1 cellular context compared by ENCODE assay signal in the genomic region with DNA sequence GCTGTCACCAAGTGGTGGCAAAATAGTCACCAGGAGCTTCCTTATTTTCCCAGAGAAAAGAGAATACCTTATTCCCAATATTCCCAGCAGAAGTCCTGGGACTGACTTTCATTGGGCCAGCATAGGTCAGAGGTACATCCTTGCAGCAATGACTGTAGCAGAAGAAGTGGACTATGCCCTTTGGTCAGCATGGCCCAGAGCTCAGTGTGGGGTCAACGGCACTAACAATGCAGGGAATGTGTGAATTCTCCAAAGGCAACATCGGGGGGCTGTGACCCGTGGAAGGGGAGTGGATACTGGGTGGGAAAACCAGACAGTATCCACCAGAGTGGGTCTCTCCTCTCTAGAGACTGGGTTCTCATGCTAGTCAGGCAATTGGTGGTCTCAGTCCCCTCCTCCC.
TF ChIP-seq lines count a peak whose summit lies in the region.

No MANE protein-coding gene starts in this region.

TF ChIP-seq in HepG2, 621 proteins besides CTCF, POLR2A, EP300 and RAD21 (continued from another document and continues in another):
- TF ChIP-seq MXD4 (CRISPR knock-in tag; IDR thresholded peaks at IDR 0.05) (no peak), ZNF883 (CRISPR knock-in tag; IDR thresholded peaks at IDR 0.05; ENCODE audit: not compliant biosample characterization) (no peak), TBX2 (CRISPR knock-in tag; IDR thresholded peaks at IDR 0.05; ENCODE audit: borderline replicate concordance) (0 out of 2 replicates have a peak, but pooled peaks have one; percentile 24), TBP (CRISPR knock-in tag; IDR thresholded peaks at IDR 0.05) (no peak), ZBTB7A (CRISPR knock-in tag; IDR thresholded peaks at IDR 0.05) (peak; percentile 58; the same call in 1 of the 2 replicates), FIP1L1 (IDR thresholded peaks at IDR 0.05; ENCODE audit: borderline replicate concordance, insufficient read depth, low read depth, low read length) (no peak), POGZ (CRISPR knock-in tag; IDR thresholded peaks at IDR 0.05) (peak; percentile 18; the same call in 1 of the 2 replicates), PHF21A (CRISPR knock-in tag; IDR thresholded peaks at IDR 0.05) (0 out of 2 replicates have a peak, but pooled peaks have one; percentile 27), U2AF1 (optimal IDR thresholded peaks at IDR 0.05; ENCODE audit: low read depth, low read length) (no peak), GATAD2A (CRISPR knock-in tag; IDR thresholded peaks at IDR 0.05) (peak; percentile 61; the same call in 1 of the 2 replicates), SOX6 (IDR thresholded peaks at IDR 0.05) (no peak), SOX6 (CRISPR knock-in tag; IDR thresholded peaks at IDR 0.05) (peak; percentile 37; the same call in 1 of the 2 replicates), SNAI1 (CRISPR knock-in tag; IDR thresholded peaks at IDR 0.05; ENCODE audit: borderline replicate concordance) (no peak), SMAD3 (CRISPR knock-in tag; IDR thresholded peaks at IDR 0.05) (no peak), ZNF430 (CRISPR knock-in tag; IDR thresholded peaks at IDR 0.05) (no peak), TRIM24 (CRISPR knock-in tag; IDR thresholded peaks at IDR 0.05) (0 out of 2 replicates have a peak, but pooled peaks have one; percentile 73), TBL1XR1 (IDR thresholded peaks at IDR 0.05; ENCODE audit: borderline replicate concordance, low read length, partially characterized antibody) (no peak), ZNF652 (CRISPR knock-in tag; IDR thresholded peaks at IDR 0.05; ENCODE audit: borderline replicate concordance, low read depth) (no peak), SKI (IDR thresholded peaks at IDR 0.05; ENCODE audit: partially characterized antibody) (peak; percentile 13), ZSCAN29 (CRISPR knock-in tag; conservative IDR thresholded peaks at IDR 0.05) (no peak), MTF2 (CRISPR knock-in tag; IDR thresholded peaks at IDR 0.05; ENCODE audit: borderline replicate concordance) (no peak), MBNL3 (CRISPR knock-in tag; conservative IDR thresholded peaks at IDR 0.05) (no peak), ZMYM2 (CRISPR knock-in tag; IDR thresholded peaks at IDR 0.05) (peak; percentile 62; the same call in 1 of the 2 replicates), RXRA (CRISPR knock-in tag; IDR thresholded peaks at IDR 0.05) (peak; percentile 93), ZFP36 (IDR thresholded peaks at IDR 0.05; ENCODE audit: borderline replicate concordance, low read depth, low read length, partially characterized antibody) (no peak), NFYC (CRISPR knock-in tag; IDR thresholded peaks at IDR 0.05) (no peak), HOXA3 (CRISPR knock-in tag; IDR thresholded peaks at IDR 0.05) (no peak), KDM1A (CRISPR knock-in tag; IDR thresholded peaks at IDR 0.05) (0 out of 2 replicates have a peak, but pooled peaks have one; percentile 42), SRF (IDR thresholded peaks at IDR 0.05; ENCODE audit: low read depth, low read length) (no peak), CEBPB (IDR thresholded peaks at IDR 0.05; ENCODE audit: borderline replicate concordance, low read depth, low read length) (peak; percentile 35; the same call in 1 of the 2 replicates), HMG20B (CRISPR knock-in tag; conservative IDR thresholded peaks at IDR 0.05) (no peak), JARID2 (CRISPR knock-in tag; IDR thresholded peaks at IDR 0.05; ENCODE audit: insufficient replicate concordance) (no peak), SP1 (IDR thresholded peaks at IDR 0.05) (no peak), SP1 (CRISPR knock-in tag; IDR thresholded peaks at IDR 0.05) (no peak)
- TF ChIP-seq, protein P1, sequence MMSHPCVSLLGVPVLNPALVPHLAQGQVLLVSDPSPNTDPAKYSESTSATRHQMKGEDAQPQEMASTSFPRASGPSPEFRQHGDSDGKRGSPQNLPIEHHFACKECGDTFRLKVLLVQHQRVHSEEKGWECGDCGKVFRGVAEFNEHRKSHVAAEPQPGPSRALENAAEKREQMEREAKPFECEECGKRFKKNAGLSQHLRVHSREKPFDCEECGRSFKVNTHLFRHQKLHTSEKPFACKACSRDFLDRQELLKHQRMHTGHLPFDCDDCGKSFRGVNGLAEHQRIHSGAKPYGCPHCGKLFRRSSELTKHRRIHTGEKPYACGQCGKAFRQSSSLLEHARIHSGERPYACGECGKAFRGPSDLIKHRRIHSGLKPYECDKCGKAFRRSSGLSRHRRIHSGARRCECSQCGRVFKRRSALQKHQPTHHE (CRISPR knock-in tag; IDR thresholded peaks at IDR 0.05; ENCODE audit: borderline replicate concordance) = no peak
- TF ChIP-seq, protein P2, sequence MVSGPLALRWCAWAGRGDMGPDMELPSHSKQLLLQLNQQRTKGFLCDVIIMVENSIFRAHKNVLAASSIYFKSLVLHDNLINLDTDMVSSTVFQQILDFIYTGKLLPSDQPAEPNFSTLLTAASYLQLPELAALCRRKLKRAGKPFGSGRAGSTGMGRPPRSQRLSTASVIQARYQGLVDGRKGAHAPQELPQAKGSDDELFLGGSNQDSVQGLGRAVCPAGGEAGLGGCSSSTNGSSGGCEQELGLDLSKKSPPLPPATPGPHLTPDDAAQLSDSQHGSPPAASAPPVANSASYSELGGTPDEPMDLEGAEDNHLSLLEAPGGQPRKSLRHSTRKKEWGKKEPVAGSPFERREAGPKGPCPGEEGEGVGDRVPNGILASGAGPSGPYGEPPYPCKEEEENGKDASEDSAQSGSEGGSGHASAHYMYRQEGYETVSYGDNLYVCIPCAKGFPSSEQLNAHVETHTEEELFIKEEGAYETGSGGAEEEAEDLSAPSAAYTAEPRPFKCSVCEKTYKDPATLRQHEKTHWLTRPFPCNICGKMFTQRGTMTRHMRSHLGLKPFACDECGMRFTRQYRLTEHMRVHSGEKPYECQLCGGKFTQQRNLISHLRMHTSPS (CRISPR knock-in tag; IDR thresholded peaks at IDR 0.05; ENCODE audit: low read depth) = no peak
- TF ChIP-seq, protein P3, sequence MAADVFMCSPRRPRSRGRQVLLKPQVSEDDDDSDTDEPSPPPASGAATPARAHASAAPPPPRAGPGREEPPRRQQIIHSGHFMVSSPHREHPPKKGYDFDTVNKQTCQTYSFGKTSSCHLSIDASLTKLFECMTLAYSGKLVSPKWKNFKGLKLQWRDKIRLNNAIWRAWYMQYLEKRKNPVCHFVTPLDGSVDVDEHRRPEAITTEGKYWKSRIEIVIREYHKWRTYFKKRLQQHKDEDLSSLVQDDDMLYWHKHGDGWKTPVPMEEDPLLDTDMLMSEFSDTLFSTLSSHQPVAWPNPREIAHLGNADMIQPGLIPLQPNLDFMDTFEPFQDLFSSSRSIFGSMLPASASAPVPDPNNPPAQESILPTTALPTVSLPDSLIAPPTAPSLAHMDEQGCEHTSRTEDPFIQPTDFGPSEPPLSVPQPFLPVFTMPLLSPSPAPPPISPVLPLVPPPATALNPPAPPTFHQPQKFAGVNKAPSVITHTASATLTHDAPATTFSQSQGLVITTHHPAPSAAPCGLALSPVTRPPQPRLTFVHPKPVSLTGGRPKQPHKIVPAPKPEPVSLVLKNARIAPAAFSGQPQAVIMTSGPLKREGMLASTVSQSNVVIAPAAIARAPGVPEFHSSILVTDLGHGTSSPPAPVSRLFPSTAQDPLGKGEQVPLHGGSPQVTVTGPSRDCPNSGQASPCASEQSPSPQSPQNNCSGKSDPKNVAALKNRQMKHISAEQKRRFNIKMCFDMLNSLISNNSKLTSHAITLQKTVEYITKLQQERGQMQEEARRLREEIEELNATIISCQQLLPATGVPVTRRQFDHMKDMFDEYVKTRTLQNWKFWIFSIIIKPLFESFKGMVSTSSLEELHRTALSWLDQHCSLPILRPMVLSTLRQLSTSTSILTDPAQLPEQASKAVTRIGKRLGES (CRISPR knock-in tag; IDR thresholded peaks at IDR 0.05; ENCODE audit: borderline replicate concordance) = no peak
- TF ChIP-seq, protein P4, sequence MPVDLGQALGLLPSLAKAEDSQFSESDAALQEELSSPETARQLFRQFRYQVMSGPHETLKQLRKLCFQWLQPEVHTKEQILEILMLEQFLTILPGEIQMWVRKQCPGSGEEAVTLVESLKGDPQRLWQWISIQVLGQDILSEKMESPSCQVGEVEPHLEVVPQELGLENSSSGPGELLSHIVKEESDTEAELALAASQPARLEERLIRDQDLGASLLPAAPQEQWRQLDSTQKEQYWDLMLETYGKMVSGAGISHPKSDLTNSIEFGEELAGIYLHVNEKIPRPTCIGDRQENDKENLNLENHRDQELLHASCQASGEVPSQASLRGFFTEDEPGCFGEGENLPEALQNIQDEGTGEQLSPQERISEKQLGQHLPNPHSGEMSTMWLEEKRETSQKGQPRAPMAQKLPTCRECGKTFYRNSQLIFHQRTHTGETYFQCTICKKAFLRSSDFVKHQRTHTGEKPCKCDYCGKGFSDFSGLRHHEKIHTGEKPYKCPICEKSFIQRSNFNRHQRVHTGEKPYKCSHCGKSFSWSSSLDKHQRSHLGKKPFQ (CRISPR knock-in tag; IDR thresholded peaks at IDR 0.05; ENCODE audit: insufficient replicate concordance) = peak; percentile 37
- TF ChIP-seq, protein P5, sequence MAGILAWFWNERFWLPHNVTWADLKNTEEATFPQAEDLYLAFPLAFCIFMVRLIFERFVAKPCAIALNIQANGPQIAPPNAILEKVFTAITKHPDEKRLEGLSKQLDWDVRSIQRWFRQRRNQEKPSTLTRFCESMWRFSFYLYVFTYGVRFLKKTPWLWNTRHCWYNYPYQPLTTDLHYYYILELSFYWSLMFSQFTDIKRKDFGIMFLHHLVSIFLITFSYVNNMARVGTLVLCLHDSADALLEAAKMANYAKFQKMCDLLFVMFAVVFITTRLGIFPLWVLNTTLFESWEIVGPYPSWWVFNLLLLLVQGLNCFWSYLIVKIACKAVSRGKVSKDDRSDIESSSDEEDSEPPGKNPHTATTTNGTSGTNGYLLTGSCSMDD (CRISPR knock-in tag; IDR thresholded peaks at IDR 0.05) = no peak
- TF ChIP-seq, protein P6, sequence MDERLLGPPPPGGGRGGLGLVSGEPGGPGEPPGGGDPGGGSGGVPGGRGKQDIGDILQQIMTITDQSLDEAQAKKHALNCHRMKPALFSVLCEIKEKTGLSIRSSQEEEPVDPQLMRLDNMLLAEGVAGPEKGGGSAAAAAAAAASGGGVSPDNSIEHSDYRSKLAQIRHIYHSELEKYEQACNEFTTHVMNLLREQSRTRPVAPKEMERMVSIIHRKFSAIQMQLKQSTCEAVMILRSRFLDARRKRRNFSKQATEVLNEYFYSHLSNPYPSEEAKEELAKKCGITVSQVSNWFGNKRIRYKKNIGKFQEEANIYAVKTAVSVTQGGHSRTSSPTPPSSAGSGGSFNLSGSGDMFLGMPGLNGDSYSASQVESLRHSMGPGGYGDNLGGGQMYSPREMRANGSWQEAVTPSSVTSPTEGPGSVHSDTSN (CRISPR knock-in tag; IDR thresholded peaks at IDR 0.05) = no peak
- TF ChIP-seq, protein P7, sequence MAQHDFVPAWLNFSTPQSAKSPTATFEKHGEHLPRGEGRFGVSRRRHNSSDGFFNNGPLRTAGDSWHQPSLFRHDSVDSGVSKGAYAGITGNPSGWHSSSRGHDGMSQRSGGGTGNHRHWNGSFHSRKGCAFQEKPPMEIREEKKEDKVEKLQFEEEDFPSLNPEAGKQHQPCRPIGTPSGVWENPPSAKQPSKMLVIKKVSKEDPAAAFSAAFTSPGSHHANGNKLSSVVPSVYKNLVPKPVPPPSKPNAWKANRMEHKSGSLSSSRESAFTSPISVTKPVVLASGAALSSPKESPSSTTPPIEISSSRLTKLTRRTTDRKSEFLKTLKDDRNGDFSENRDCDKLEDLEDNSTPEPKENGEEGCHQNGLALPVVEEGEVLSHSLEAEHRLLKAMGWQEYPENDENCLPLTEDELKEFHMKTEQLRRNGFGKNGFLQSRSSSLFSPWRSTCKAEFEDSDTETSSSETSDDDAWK (CRISPR knock-in tag; IDR thresholded peaks at IDR 0.05) = no peak
- TF ChIP-seq, protein P8, sequence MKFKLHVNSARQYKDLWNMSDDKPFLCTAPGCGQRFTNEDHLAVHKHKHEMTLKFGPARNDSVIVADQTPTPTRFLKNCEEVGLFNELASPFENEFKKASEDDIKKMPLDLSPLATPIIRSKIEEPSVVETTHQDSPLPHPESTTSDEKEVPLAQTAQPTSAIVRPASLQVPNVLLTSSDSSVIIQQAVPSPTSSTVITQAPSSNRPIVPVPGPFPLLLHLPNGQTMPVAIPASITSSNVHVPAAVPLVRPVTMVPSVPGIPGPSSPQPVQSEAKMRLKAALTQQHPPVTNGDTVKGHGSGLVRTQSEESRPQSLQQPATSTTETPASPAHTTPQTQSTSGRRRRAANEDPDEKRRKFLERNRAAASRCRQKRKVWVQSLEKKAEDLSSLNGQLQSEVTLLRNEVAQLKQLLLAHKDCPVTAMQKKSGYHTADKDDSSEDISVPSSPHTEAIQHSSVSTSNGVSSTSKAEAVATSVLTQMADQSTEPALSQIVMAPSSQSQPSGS (CRISPR knock-in tag; IDR thresholded peaks at IDR 0.05) = no peak
- TF ChIP-seq, protein P9, sequence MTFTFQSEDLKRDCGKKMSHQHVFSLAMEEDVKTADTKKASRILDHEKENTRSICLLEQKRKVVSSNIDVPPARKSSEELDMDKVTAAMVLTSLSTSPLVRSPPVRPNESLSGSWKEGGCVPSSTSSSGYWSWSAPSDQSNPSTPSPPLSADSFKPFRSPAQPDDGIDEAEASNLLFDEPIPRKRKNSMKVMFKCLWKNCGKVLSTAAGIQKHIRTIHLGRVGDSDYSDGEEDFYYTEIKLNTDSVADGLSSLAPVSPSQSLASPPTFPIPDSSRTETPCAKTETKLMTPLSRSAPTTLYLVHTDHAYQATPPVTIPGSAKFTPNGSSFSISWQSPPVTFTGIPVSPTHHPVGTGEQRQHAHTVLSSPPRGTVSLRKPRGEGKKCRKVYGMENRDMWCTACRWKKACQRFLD (CRISPR knock-in tag; IDR thresholded peaks at IDR 0.05; ENCODE audit: borderline replicate concordance) = no peak
- TF ChIP-seq, protein P10, sequence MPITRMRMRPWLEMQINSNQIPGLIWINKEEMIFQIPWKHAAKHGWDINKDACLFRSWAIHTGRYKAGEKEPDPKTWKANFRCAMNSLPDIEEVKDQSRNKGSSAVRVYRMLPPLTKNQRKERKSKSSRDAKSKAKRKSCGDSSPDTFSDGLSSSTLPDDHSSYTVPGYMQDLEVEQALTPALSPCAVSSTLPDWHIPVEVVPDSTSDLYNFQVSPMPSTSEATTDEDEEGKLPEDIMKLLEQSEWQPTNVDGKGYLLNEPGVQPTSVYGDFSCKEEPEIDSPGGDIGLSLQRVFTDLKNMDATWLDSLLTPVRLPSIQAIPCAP (CRISPR knock-in tag; IDR thresholded peaks at IDR 0.05; ENCODE audit: low read depth) = no peak
- TF ChIP-seq, protein P11, sequence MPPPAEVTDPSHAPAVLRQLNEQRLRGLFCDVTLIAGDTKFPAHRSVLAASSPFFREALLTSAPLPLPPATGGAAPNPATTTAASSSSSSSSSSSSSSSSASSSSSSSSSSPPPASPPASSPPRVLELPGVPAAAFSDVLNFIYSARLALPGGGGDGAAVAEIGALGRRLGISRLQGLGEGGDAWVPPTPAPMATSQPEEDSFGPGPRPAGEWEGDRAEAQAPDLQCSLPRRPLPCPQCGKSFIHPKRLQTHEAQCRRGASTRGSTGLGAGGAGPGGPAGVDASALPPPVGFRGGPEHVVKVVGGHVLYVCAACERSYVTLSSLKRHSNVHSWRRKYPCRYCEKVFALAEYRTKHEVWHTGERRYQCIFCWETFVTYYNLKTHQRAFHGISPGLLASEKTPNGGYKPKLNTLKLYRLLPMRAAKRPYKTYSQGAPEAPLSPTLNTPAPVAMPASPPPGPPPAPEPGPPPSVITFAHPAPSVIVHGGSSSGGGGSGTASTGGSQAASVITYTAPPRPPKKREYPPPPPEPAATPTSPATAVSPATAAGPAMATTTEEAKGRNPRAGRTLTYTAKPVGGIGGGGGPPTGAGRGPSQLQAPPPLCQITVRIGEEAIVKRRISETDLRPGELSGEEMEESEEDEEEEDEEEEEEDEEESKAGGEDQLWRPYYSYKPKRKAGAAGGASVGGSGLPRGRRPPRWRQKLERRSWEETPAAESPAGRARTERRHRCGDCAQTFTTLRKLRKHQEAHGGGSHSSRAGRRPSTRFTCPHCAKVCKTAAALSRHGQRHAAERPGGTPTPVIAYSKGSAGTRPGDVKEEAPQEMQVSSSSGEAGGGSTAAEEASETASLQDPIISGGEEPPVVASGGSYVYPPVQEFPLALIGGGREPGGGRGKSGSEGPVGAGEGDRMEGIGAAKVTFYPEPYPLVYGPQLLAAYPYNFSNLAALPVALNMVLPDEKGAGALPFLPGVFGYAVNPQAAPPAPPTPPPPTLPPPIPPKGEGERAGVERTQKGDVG (CRISPR knock-in tag; IDR thresholded peaks at IDR 0.05; ENCODE audit: borderline replicate concordance) = no peak
